In genomic region chr6:107418118-107418517, GRCh38 we compare ENCODE assay signal across 12 cellular contexts. TPM values are rescaled to one million over a fixed set of nuclear protein-coding genes. Genes with fewer than 3 reads are reported as not detected.
DNase-seq lines count a peak whose midpoint lies in the region; ATAC-seq, FAIRE-seq and TF ChIP-seq lines count a peak whose summit lies in the region.
"Had no signal": no experiment of that assay in that cellular context is flagged by ENCODE, and none has a peak within 500 bp of the region (broad histone marks: within the 10 kb centered on the region; RNA-seq: fewer than 3 reads in every experiment).

No MANE protein-coding gene starts in this region.

- ATAC-seq in HG03097 (IDR thresholded peaks at IDR 0.05; ENCODE audit: low FRiP score, unreplicated experiment) (no peak), pancreas (no peak)

- H3K9me3 ChIP-seq in pancreas: no peaks in the 10 kb centered on the region
- H3K9me3 ChIP-seq: HAP-1 had no signal

- DNase-seq in DMS53 (lab: John Stamatoyannopoulos, UW) (peak; percentile 22), DMS53 treated with DMSO at 0.1 percent for 48 hours (lab: John Stamatoyannopoulos, UW; ENCODE audit: unreplicated experiment) (no peak), MV-4-11 (lab: John Stamatoyannopoulos, UW) (peak; percentile 54), cerebellar cortex (ENCODE audit: low spot score) (peak; percentile 28), retinal pigment epithelial cell (ENCODE audit: low read depth) (no peak), superior temporal gyrus (ENCODE audit: extremely low spot score) (no peak), pancreas (no peak)
- DNase-seq: activated effector memory CD4-positive, alpha-beta T cell treated with Interleukin-2 at 50 U/mL for 16 hours; immature natural killer cell had no signal

- TF ChIP-seq CTCF in retinal pigment epithelial cell (conservative IDR thresholded peaks at IDR 0.05; ENCODE audit: low read depth, low read length) (peak; percentile 36), pancreas (IDR thresholded peaks at IDR 0.05) (no peak)

- no peak overlapping the region for H3K27ac ChIP-seq in pancreas

- FAIRE-seq in pancreas (lab: Jason Lieb, UNC): no peak
- FAIRE-seq: A204.1 had no signal

- WGBS in pancreas, 2 donors: 96 to 100% methylated on average over 1 of the region's 1 CpG

- intact Hi-C loops in pancreas (cut with DNase I): no loop called here

- H3K4me3 ChIP-seq in retinal pigment epithelial cell (ENCODE audit: low read length): no peak overlapping the region
- H3K4me3 ChIP-seq in pancreas: no peak overlapping the region
- H3K4me3 ChIP-seq: HAP-1 had no signal

- no peaks in the 10 kb centered on the region for H3K4me1 ChIP-seq in pancreas

- no peaks in the 10 kb centered on the region for H3K36me3 ChIP-seq in pancreas
- H3K36me3 ChIP-seq: HAP-1 had no signal

- no peaks in the 10 kb centered on the region for H3K27me3 ChIP-seq in pancreas

RNA-seq across cellular contexts. Expression of gene PDSS2, which starts 41.2 kb away (rescaled TPM):
- total RNA-seq in pancreas: 10 to 100 TPM in 1 of 6 donors, 1 to 10 TPM in 5; 5.3 to 10.1 (median 6.5) TPM
- 1 to 10 TPM; 2.7 to 6.1 TPM for polyA plus RNA-seq in pancreas

Comparison
In these comparisons a context has a peak if more than half of its experiments do, and no peak if none do; other contexts are left out.
1. DNase-seq: peak in DMS53 (single experiment), MV-4-11 (single experiment) and cerebellar cortex (single experiment); none in DMS53 treated with DMSO at 0.1 percent for 48 hours (single experiment), retinal pigment epithelial cell (single experiment), superior temporal gyrus (single experiment) and pancreas (0 of 6).